Comparison of ENCODE assay signal across 30 cellular contexts in the genomic region with DNA sequence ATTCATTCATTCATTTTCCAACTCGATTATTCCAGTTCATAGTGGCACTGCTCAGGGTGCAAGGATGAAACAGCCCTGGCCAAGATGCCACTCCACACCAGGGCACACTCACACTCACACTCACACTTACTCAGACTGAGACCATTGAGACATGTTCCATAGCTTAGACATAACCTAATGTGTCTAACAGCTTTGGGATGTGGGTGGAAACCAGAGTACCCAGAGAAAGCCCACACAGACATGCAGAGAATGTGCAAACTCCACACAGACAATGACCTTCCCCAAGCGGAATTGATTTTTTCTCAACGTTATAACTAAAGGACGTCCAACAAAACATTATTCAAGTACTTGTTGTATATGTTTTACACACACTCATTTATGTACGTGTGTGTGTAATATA.
DNase-seq lines count a peak whose midpoint lies in the region; ATAC-seq and TF ChIP-seq lines count a peak whose summit lies in the region.
"Had no signal": no experiment of that assay in that cellular context is flagged by ENCODE, and none has a peak within 500 bp of the region (broad histone marks: within the 10 kb centered on the region; RNA-seq: fewer than 3 reads in every experiment).

No MANE protein-coding gene starts in this region.

- no peak overlapping the region for H3K4ac ChIP-seq in H9 (ENCODE audit: low read depth, low read length)

- H3K14ac ChIP-seq in H9 (ENCODE audit: insufficient read depth, low read length) = no peak overlapping the region

- H3K36me3 ChIP-seq in iPS-18a (ENCODE audit: control insufficient read depth, low read depth, low read length) = no peaks in the 10 kb centered on the region
- H3K36me3 ChIP-seq: BE2C, SJSA1 had no signal

- ATAC-seq in WTC11 = peak; percentile 68
- no peak for ATAC-seq in GM18870 (IDR thresholded peaks at IDR 0.05; ENCODE audit: unreplicated experiment)
- no peak for ATAC-seq in GM21390 (IDR thresholded peaks at IDR 0.05; ENCODE audit: unreplicated experiment)
- ATAC-seq: HCT116 had no signal

- H3K4me1 Mint-ChIP-seq in H9 (peaks cover 14 to 22% of the 10 kb centered on the region in 2 experiments), WTC11 (peaks cover 42% of the 10 kb centered on the region), type B pancreatic cell (ENCODE audit: unreplicated experiment) (peaks cover 5% of the 10 kb centered on the region)
- H3K4me1 Mint-ChIP-seq: CD14-positive monocyte; CD8-positive, alpha-beta memory T cell had no signal

- no peak overlapping the region for H4K91ac ChIP-seq in H9 (ENCODE audit: insufficient read length, low read depth, low read length)

- no peaks in the 10 kb centered on the region for H3K79me1 ChIP-seq in H9 (ENCODE audit: insufficient read depth, low read depth, low read length, poor library complexity, severe bottlenecking)

- H3K4me3 Mint-ChIP-seq in H9 (peak overlapping the region in 1 of 2 experiments; percentile 9; a peak in 1 of 5 replicates), WTC11 (peak overlapping the region; percentile 15), type B pancreatic cell (no peak overlapping the region)
- H3K4me3 Mint-ChIP-seq: CD14-positive monocyte; CD8-positive, alpha-beta memory T cell had no signal

- H3K27me3 Mint-ChIP-seq in H9 (ENCODE audit: low read depth) (no peaks in the 10 kb centered on the region), WTC11 (ENCODE audit: low read depth) (no peaks in the 10 kb centered on the region), type B pancreatic cell (no peaks in the 10 kb centered on the region)
- H3K27me3 Mint-ChIP-seq: CD8-positive, alpha-beta memory T cell had no signal

- no peak overlapping the region for H2AFZ ChIP-seq in H9 (ENCODE audit: low read length)
- H2AFZ ChIP-seq: GM23248 had no signal

- H3K4me3 ChIP-seq in iPS-18a (ENCODE audit: low read length) (no peak overlapping the region), skeletal muscle cell (ENCODE audit: low read depth, low read length) (no peak overlapping the region)
- H3K4me3 ChIP-seq: GM23248, SJSA1 had no signal

- DNase-seq in H9 (no peak), WTC11 (ENCODE audit: low spot score) (no peak), skeletal muscle cell (ENCODE audit: low read depth) (peak; percentile 23), type B pancreatic cell (ENCODE audit: extremely low spot score, unreplicated experiment) (no peak), NCI-H510A (lab: John Stamatoyannopoulos, UW) (no peak)
- DNase-seq: 8988T; ACHN; BE2C; CD8-positive, alpha-beta memory T cell; DMS 273 treated with DMSO at 0.1 percent for 48 hours; DMS79; GF-D8; GM23248; KBM-7; MV-4-11; NCI-H1105; NCI-H1436 treated with DMSO at 0.1 percent for 48 hours; NCI-H1930; NCI-H2107; NCI-H524 treated with DMSO at 0.1 percent for 48 hours; NCI-H774; Right ventricle myocardium superior; RPMI8226 had no signal

- no peaks in the 10 kb centered on the region for H3K79me2 ChIP-seq in H9 (ENCODE audit: insufficient read depth, low read length)

- POLR2A ChIA-PET in WTC11 (lab: Charles Lee) = no interaction called here

- no peak overlapping the region for H3K9ac ChIP-seq in H9 (ENCODE audit: extremely low read depth, insufficient read length, low read length)
- H3K9ac ChIP-seq in iPS-18a (ENCODE audit: low read length) = no peak overlapping the region
- H3K9ac ChIP-seq: GM23248 had no signal

- peak overlapping the region; percentile 5 for H4K5ac ChIP-seq in H9 (ENCODE audit: insufficient read length, low read depth, low read length)

- H4K20me1 ChIP-seq in H9 (ENCODE audit: control insufficient read depth, insufficient read depth, insufficient read length) = no peaks in the 10 kb centered on the region

- H3K23me2 ChIP-seq in H9 (ENCODE audit: insufficient read length, low read depth, low read length, poor library complexity, severe bottlenecking) = no peaks in the 10 kb centered on the region

- no peak overlapping the region for H3K23ac ChIP-seq in H9 (ENCODE audit: insufficient read length, low read depth, low read length)

- H2BK5ac ChIP-seq in H9 (ENCODE audit: insufficient read length, low read length) = peak overlapping the region; percentile 74

- no peak overlapping the region for H2BK15ac ChIP-seq in H9 (ENCODE audit: low read depth, low read length)

- no peak for TF ChIP-seq CTCF in H9 (conservative IDR thresholded peaks at IDR 0.05)
- no peak for TF ChIP-seq CTCF in WTC11 (IDR thresholded peaks at IDR 0.05)
- TF ChIP-seq CTCF in type B pancreatic cell (conservative IDR thresholded peaks at IDR 0.05) = no peak

- H2BK12ac ChIP-seq in H9 (ENCODE audit: insufficient read length, low read depth, low read length) = no peak overlapping the region

- H3T11ph ChIP-seq in H9 (ENCODE audit: low read length) = no peak overlapping the region

- WGBS in H9 (ENCODE audit: extremely low coverage, insufficient read length, low lambda C conversion rate) = no CpG with 5 or more reads among the region's 5 CpGs

- H2AK5ac ChIP-seq in H9 (ENCODE audit: insufficient read length, low read length) = no peak overlapping the region

- H3K27me3 ChIP-seq in H9 (ENCODE audit: insufficient read depth, low read length) = no peaks in the 10 kb centered on the region
- no peaks in the 10 kb centered on the region for H3K27me3 ChIP-seq in iPS-18a (ENCODE audit: control insufficient read depth, insufficient read depth, low read length)
- H3K27me3 ChIP-seq: BE2C, SJSA1 had no signal

- no peak overlapping the region for H3K18ac ChIP-seq in H9 (ENCODE audit: insufficient read length, low read depth, low read length)

- peaks cover 4% of the 10 kb centered on the region; the same call in 1 of the 2 replicates for H3K4me1 ChIP-seq in H9 (ENCODE audit: insufficient read depth, low read length)
- H3K4me1 ChIP-seq in iPS-18a (ENCODE audit: control insufficient read depth, low read depth, low read length) = peaks cover 19% of the 10 kb centered on the region
- H3K4me1 ChIP-seq: BE2C, SJSA1 had no signal

- H3K4me2 ChIP-seq in H9 (ENCODE audit: insufficient read depth, insufficient read length, low read length) = no peak overlapping the region

- CTCF ChIA-PET in WTC11 (lab: Charles Lee) = interaction anchor here (1.1 kb wide), 1 partner anchor 147 kb away, joined by 3 read pairs; no protein-coding TSS in a partner anchor

- H3K36me3 Mint-ChIP-seq in H9 (ENCODE audit: insufficient read depth in 1 of 3, low read depth in 3 of 3) (no peaks in the 10 kb centered on the region; a peak in 1 of 7 replicates), WTC11 (no peaks in the 10 kb centered on the region), type B pancreatic cell (no peaks in the 10 kb centered on the region)
- H3K36me3 Mint-ChIP-seq: CD14-positive monocyte; CD8-positive, alpha-beta memory T cell had no signal

- peak overlapping the region; percentile 8 to 99 (median 89); a peak in 5 of 7 replicates for H3K27ac Mint-ChIP-seq in H9
- H3K27ac Mint-ChIP-seq in WTC11 = peak overlapping the region; percentile 99
- no peak overlapping the region for H3K27ac Mint-ChIP-seq in type B pancreatic cell
- H3K27ac Mint-ChIP-seq: CD14-positive monocyte; CD8-positive, alpha-beta memory T cell had no signal

- no peak overlapping the region for H4K8ac ChIP-seq in H9 (replicated peaks; ENCODE audit: insufficient read length, low read depth, low read length)

- peak overlapping the region; percentile 88 for H3K27ac ChIP-seq in H9 (ENCODE audit: insufficient read length, low read depth, low read length)
- peak overlapping the region; percentile 51 for H3K27ac ChIP-seq in iPS-18a (ENCODE audit: low read length)
- H3K27ac ChIP-seq: GM23248, HL-60, SJSA1 had no signal

- no peak overlapping the region for H2BK120ac ChIP-seq in H9 (ENCODE audit: low read depth, low read length, poor library complexity, severe bottlenecking)

- no peak overlapping the region for H2BK20ac ChIP-seq in H9 (ENCODE audit: low read depth, low read length, poor library complexity, severe bottlenecking)

- H3K9me3 Mint-ChIP-seq in H9 (no peaks in the 10 kb centered on the region), WTC11 (no peaks in the 10 kb centered on the region), type B pancreatic cell (no peaks in the 10 kb centered on the region)

- no peaks in the 10 kb centered on the region for H3K9me3 ChIP-seq in H9 (ENCODE audit: control insufficient read depth, low read depth, low read length)
- H3K9me3 ChIP-seq in iPS-18a (ENCODE audit: control insufficient read depth, low read depth, low read length) = no peaks in the 10 kb centered on the region
- H3K9me3 ChIP-seq: BE2C, SJSA1 had no signal

- H3K56ac ChIP-seq in H9 (ENCODE audit: insufficient read length, low read depth, low read length) = no peak overlapping the region

TF ChIP-seq in WTC11, 78 proteins besides CTCF, POLR2A, EP300 and RAD21 (continues in another document):
- TF ChIP-seq MXD4 (CRISPR knock-in tag; IDR thresholded peaks at IDR 0.05; ENCODE audit: borderline replicate concordance) = no peak
- TF ChIP-seq, protein P1, sequence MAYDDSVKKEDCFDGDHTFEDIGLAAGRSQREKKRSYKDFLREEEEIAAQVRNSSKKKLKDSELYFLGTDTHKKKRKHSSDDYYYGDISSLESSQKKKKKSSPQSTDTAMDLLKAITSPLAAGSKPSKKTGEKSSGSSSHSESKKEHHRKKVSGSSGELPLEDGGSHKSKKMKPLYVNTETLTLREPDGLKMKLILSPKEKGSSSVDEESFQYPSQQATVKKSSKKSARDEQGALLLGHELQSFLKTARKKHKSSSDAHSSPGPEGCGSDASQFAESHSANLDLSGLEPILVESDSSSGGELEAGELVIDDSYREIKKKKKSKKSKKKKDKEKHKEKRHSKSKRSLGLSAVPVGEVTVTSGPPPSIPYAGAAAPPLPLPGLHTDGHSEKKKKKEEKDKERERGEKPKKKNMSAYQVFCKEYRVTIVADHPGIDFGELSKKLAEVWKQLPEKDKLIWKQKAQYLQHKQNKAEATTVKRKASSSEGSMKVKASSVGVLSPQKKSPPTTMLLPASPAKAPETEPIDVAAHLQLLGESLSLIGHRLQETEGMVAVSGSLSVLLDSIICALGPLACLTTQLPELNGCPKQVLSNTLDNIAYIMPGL (CRISPR knock-in tag; IDR thresholded peaks at IDR 0.05) = no peak
- no peak for TF ChIP-seq ELF4 (CRISPR knock-in tag; IDR thresholded peaks at IDR 0.05; ENCODE audit: low read depth)
- TF ChIP-seq ZNF219 (CRISPR knock-in tag; IDR thresholded peaks at IDR 0.05; ENCODE audit: borderline replicate concordance) = no peak
- no peak for TF ChIP-seq ZNF138 (CRISPR knock-in tag; conservative IDR thresholded peaks at IDR 0.05)
- no peak for TF ChIP-seq ZNF671 (CRISPR knock-in tag; IDR thresholded peaks at IDR 0.05)
- no peak for TF ChIP-seq ZNF416 (CRISPR knock-in tag; IDR thresholded peaks at IDR 0.05)
- no peak for TF ChIP-seq FOXK1 (CRISPR knock-in tag; IDR thresholded peaks at IDR 0.05)
- TF ChIP-seq NR2C2 (CRISPR knock-in tag; IDR thresholded peaks at IDR 0.05) = no peak
- TF ChIP-seq HMGA2 (CRISPR knock-in tag; IDR thresholded peaks at IDR 0.05) = no peak
